In genomic region chr17:3049705-3050295, GRCh38 we compare ENCODE assay signal across 9 cellular contexts. TPM values are rescaled to one million over a fixed set of nuclear protein-coding genes. Genes with fewer than 3 reads are reported as not detected.
A peak's percentile ranks its signal among the peaks of the same experiment; 100 is the strongest.
DNase-seq lines count a peak whose midpoint lies in the region; ATAC-seq lines count a peak whose summit lies in the region.
"Had no signal": no experiment of that assay in that cellular context is flagged by ENCODE, and none has a peak within 500 bp of the region (broad histone marks: within the 10 kb centered on the region; RNA-seq: fewer than 3 reads in every experiment).

No MANE protein-coding gene starts in this region.

- peak overlapping the region; percentile 93 for H3K4me3 Mint-ChIP-seq in activated T-cell treated with anti-CD3 and anti-CD28 coated beads, Interleukin-2, amount 50 U/mL, for 4 hours
- peak overlapping the region; percentile 90 for H3K4me3 Mint-ChIP-seq in activated T-helper 1 cell treated with anti-CD3 and anti-CD28 coated beads, Interleukin-12 subunit alpha, Interleukin-12 subunit beta, Interleukin-2, Interleukin-4 antibody, amounts not matched to agents 30 ng/mL and 10 ng/mL and 1 ng/mL, durations not matched to agents 14 hours and 24 hours and 36 hours

- no peak overlapping the region for H3K27ac Mint-ChIP-seq in activated T-helper 1 cell treated with anti-CD3 and anti-CD28 coated beads, Interleukin-12 subunit alpha, Interleukin-12 subunit beta, Interleukin-2, Interleukin-4 antibody, amounts not matched to agents 30 ng/mL and 10 ng/mL and 1 ng/mL, durations not matched to agents 14 hours and 24 hours and 36 hours

- no peak overlapping the region for H3K27ac ChIP-seq in subcutaneous abdominal adipose tissue (ENCODE audit: low read depth, low read length)

- peaks cover 0 to 12% (median 10%) of the 10 kb centered on the region in 5 donors for H3K4me1 ChIP-seq in subcutaneous abdominal adipose tissue (ENCODE audit: control insufficient read depth in 5 of 5, insufficient read depth in 5 of 5, low read length in 5 of 5)

- H3K27me3 Mint-ChIP-seq in activated T-cell treated with anti-CD3 and anti-CD28 coated beads, Interleukin-2, amount 50 U/mL, for 4 hours (ENCODE audit: low read depth) = no peaks in the 10 kb centered on the region
- H3K27me3 Mint-ChIP-seq in activated T-helper 1 cell treated with anti-CD3 and anti-CD28 coated beads, Interleukin-12 subunit alpha, Interleukin-12 subunit beta, Interleukin-2, Interleukin-4 antibody, amounts not matched to agents 30 ng/mL and 10 ng/mL and 1 ng/mL, durations not matched to agents 14 hours and 24 hours and 36 hours (ENCODE audit: insufficient read depth) = peaks cover 5% of the 10 kb centered on the region

- H3K4me3 ChIP-seq in subcutaneous abdominal adipose tissue (ENCODE audit: low read depth in 1 of 5, low read length in 5 of 5) = peak overlapping the region in 4 of 5 donors; percentile 89 to 95 (median 91)

- no peak for DNase-seq in activated T-cell treated with anti-CD3 and anti-CD28 coated beads, Interleukin-2, amount 50 U/mL, for 4 hours
- DNase-seq in activated T-cell treated with anti-CD3 and anti-CD28 coated beads for 4 hours (no peak), iris pigment epithelial cell (ENCODE audit: low read depth) (peak; percentile 29)
- no peak for DNase-seq in activated T-helper 1 cell treated with anti-CD3 and anti-CD28 coated beads, Interleukin-12 subunit alpha, Interleukin-12 subunit beta, Interleukin-2, Interleukin-4 antibody, amounts not matched to agents 30 ng/mL and 10 ng/mL and 1 ng/mL, durations not matched to agents 14 hours and 24 hours and 36 hours (ENCODE audit: low spot score)
- DNase-seq: brain microvascular endothelial cell had no signal

- no peaks in the 10 kb centered on the region for H3K36me3 ChIP-seq in subcutaneous abdominal adipose tissue (ENCODE audit: control insufficient read depth in 5 of 5, insufficient read depth in 5 of 5, low read length in 5 of 5)
- H3K36me3 ChIP-seq: brain microvascular endothelial cell had no signal

- no peaks in the 10 kb centered on the region for H3K9me3 Mint-ChIP-seq in activated T-cell treated with anti-CD3 and anti-CD28 coated beads, Interleukin-2, amount 50 U/mL, for 4 hours
- no peaks in the 10 kb centered on the region for H3K9me3 Mint-ChIP-seq in activated T-helper 1 cell treated with anti-CD3 and anti-CD28 coated beads, Interleukin-12 subunit alpha, Interleukin-12 subunit beta, Interleukin-2, Interleukin-4 antibody, amounts not matched to agents 30 ng/mL and 10 ng/mL and 1 ng/mL, durations not matched to agents 14 hours and 24 hours and 36 hours

- H3K36me3 Mint-ChIP-seq in activated T-cell treated with anti-CD3 and anti-CD28 coated beads, Interleukin-2, amount 50 U/mL, for 4 hours (ENCODE audit: insufficient read depth) = no peaks in the 10 kb centered on the region
- H3K36me3 Mint-ChIP-seq in activated T-helper 1 cell treated with anti-CD3 and anti-CD28 coated beads, Interleukin-12 subunit alpha, Interleukin-12 subunit beta, Interleukin-2, Interleukin-4 antibody, amounts not matched to agents 30 ng/mL and 10 ng/mL and 1 ng/mL, durations not matched to agents 14 hours and 24 hours and 36 hours (ENCODE audit: low read depth) = no peaks in the 10 kb centered on the region

- no peaks in the 10 kb centered on the region for H3K9me3 ChIP-seq in subcutaneous abdominal adipose tissue (ENCODE audit: control insufficient read depth in 5 of 5, low read length in 5 of 5)

- no peak overlapping the region for H3K9ac ChIP-seq in subcutaneous abdominal adipose tissue (ENCODE audit: low read length in 5 of 5)

- ATAC-seq in activated T-cell treated with anti-CD3 and anti-CD28 coated beads, Interleukin-2, amount 50 U/mL, for 4 hours = no peak
- ATAC-seq in GM21737 (IDR thresholded peaks at IDR 0.05; ENCODE audit: unreplicated experiment) (no peak), HG03159 (IDR thresholded peaks at IDR 0.05; ENCODE audit: unreplicated experiment) (no peak), HG02840 (IDR thresholded peaks at IDR 0.05; ENCODE audit: low FRiP score, unreplicated experiment) (no peak)

- intact Hi-C loops in activated T-helper 1 cell treated with anti-CD3 and anti-CD28 coated beads, Interleukin-12 subunit alpha, Interleukin-12 subunit beta, Interleukin-2, Interleukin-4 antibody, amounts not matched to agents 30 ng/mL and 10 ng/mL and 1 ng/mL, durations not matched to agents 14 hours and 24 hours and 36 hours (cut with micrococcal nuclease) = loop anchor here (5.0 kb wide), 1 partner anchor 588 kb away; the partner anchor contains the start of genes CTNS and SHPK

- H3K4me1 Mint-ChIP-seq in activated T-cell treated with anti-CD3 and anti-CD28 coated beads, Interleukin-2, amount 50 U/mL, for 4 hours (ENCODE audit: low read depth) = peaks cover 6% of the 10 kb centered on the region
- H3K4me1 Mint-ChIP-seq in activated T-helper 1 cell treated with anti-CD3 and anti-CD28 coated beads, Interleukin-12 subunit alpha, Interleukin-12 subunit beta, Interleukin-2, Interleukin-4 antibody, amounts not matched to agents 30 ng/mL and 10 ng/mL and 1 ng/mL, durations not matched to agents 14 hours and 24 hours and 36 hours (ENCODE audit: low read depth) = peaks cover 5% of the 10 kb centered on the region

- no peaks in the 10 kb centered on the region for H3K27me3 ChIP-seq in subcutaneous abdominal adipose tissue (ENCODE audit: control insufficient read depth in 5 of 5, insufficient read depth in 4 of 5, low read length in 5 of 5)
- H3K27me3 ChIP-seq: brain microvascular endothelial cell had no signal

RNA-seq across cellular contexts. Expression of gene OR1D5, which starts 13.6 kb away (rescaled TPM):
- not detected for total RNA-seq in activated T-cell treated with anti-CD3 and anti-CD28 coated beads, Interleukin-2, amount 50 U/mL, for 4 hours
- total RNA-seq in activated T-helper 1 cell treated with anti-CD3 and anti-CD28 coated beads, Interleukin-12 subunit alpha, Interleukin-12 subunit beta, Interleukin-2, Interleukin-4 antibody, amounts not matched to agents 30 ng/mL and 10 ng/mL and 1 ng/mL, durations not matched to agents 14 hours and 24 hours and 36 hours = not detected in 2 replicates

RNA-seq across cellular contexts. Expression of gene OR1D2, which starts 54.4 kb away (rescaled TPM):
- total RNA-seq in activated T-cell treated with anti-CD3 and anti-CD28 coated beads, Interleukin-2, amount 50 U/mL, for 4 hours = not detected
- not detected in 2 replicates for total RNA-seq in activated T-helper 1 cell treated with anti-CD3 and anti-CD28 coated beads, Interleukin-12 subunit alpha, Interleukin-12 subunit beta, Interleukin-2, Interleukin-4 antibody, amounts not matched to agents 30 ng/mL and 10 ng/mL and 1 ng/mL, durations not matched to agents 14 hours and 24 hours and 36 hours
